Comparison of ENCODE assay signal across 21 cellular contexts in genomic region chr7:117082636-117083035, GRCh38.
"Had no signal": no experiment of that assay in that cellular context is flagged by ENCODE, and none has a peak within 500 bp of the region (broad histone marks: within the 10 kb centered on the region; RNA-seq: fewer than 3 reads in every experiment).

No MANE protein-coding gene starts in this region.

- DNase-seq: Kasumi-1, MM.1S, NCI-H1092 treated with DMSO at 0.1 percent for 48 hours, NCI-H1436, NCI-H187, NCI-H2029, NCI-H2081 treated with DMSO at 0.1 percent for 48 hours, NCI-H2171, NCI-H226, NCI-H446, NCI-H510A, NCI-H524 treated with DMSO at 0.1 percent for 48 hours, NCI-H69, NCI-H774, Right ventricle myocardium superior, RPMI8226, SIG-M5 had no signal

- H3K9ac ChIP-seq: KMS-11 had no signal

- H3K27me3 ChIP-seq: SJSA1 had no signal

- H3K36me3 ChIP-seq: SJSA1 had no signal

- FAIRE-seq: RCC 7860 had no signal

- H3K27ac ChIP-seq: KMS-11, SJSA1, SK-N-MC had no signal

- H3K4me2 ChIP-seq: KMS-11 had no signal

- H3K9me3 ChIP-seq: SJSA1 had no signal

- H3K4me3 ChIP-seq: SJSA1, SK-N-MC had no signal
